In genomic region chr12:90791445-90791844, GRCh38 we compare ENCODE assay signal across 34 cellular contexts.
"Had no signal": no experiment of that assay in that cellular context is flagged by ENCODE, and none has a peak within 500 bp of the region (broad histone marks: within the 10 kb centered on the region; RNA-seq: fewer than 3 reads in every experiment).

No MANE protein-coding gene starts in this region.

- H3K4me2 ChIP-seq: KMS-11 had no signal

- H3K9me3 ChIP-seq: MG63 had no signal

- H3K9ac ChIP-seq: KMS-11 had no signal

- H3K4me3 ChIP-seq: MG63 had no signal

- H3K27ac ChIP-seq: KMS-11 had no signal

- H3K27me3 ChIP-seq: MG63 had no signal

- H3K36me3 ChIP-seq: MG63 had no signal

- DNase-seq: Karpas-422, Kasumi-1, MG63, MM.1S, MV-4-11, NCI-H1048, NCI-H1092, NCI-H1092 treated with DMSO at 0.1 percent for 48 hours, NCI-H1105, NCI-H1105 treated with DMSO at 0.1 percent for 48 hours, NCI-H1417, NCI-H1417 treated with DMSO at 0.1 percent for 48 hours, NCI-H1436, NCI-H1436 treated with DMSO at 0.1 percent for 48 hours, NCI-H146, NCI-H1694, NCI-H1694 treated with DMSO at 0.1 percent for 48 hours, NCI-H187, NCI-H187 treated with DMSO at 0.1 percent for 48 hours, NCI-H1930, NCI-H2029, NCI-H2029 treated with DMSO at 0.1 percent for 48 hours, NCI-H2081, NCI-H2081 treated with DMSO at 0.1 percent for 48 hours, NCI-H2107, NCI-H2171, NCI-H2171 treated with DMSO at 0.1 percent for 48 hours, NCI-H2227 treated with DMSO at 0.1 percent for 48 hours, NCI-H226, NCI-H345, NCI-H446, NCI-H446 treated with DMSO at 0.1 percent for 48 hours, NCI-H510A had no signal
